31 cellular contexts compared by ENCODE assay signal in the genomic region with DNA sequence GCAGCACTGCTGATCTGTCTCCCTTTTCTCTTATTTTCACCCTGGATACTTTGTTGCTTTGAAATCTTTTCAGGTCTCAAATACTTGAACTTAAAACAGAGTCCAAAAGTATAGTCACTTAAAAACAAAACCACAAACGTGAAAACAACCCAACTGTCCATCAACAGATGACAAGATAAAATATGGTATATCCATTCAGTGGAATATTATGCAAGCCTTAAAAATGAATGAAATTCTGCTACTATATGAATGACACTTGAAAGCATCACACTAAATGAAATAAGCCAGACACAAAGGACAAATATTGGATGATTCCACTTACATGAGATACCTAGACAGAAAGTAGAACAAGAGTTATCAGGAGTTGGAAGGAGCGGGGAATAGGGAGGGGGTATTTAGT. TPM values are rescaled to one million over a fixed set of nuclear protein-coding genes. Genes with fewer than 3 reads are reported as not detected.
"Had no signal": no experiment of that assay in that cellular context is flagged by ENCODE, and none has a peak within 500 bp of the region (broad histone marks: within the 10 kb centered on the region; RNA-seq: fewer than 3 reads in every experiment).

No MANE protein-coding gene starts in this region.

- ATAC-seq: gastrocnemius medialis, heart right ventricle, left cardiac atrium, left lung, left ventricle myocardium superior, lower lobe of right lung, mucosa of descending colon had no signal

- FAIRE-seq: colon, endothelial cell of umbilical vein, islet of Langerhans, keratinocyte had no signal

- H3K27ac Mint-ChIP-seq: mesothelial cell of epicardium had no signal

- H3K4me3 Mint-ChIP-seq: mesothelial cell of epicardium, naive B cell had no signal

- H3K9me3 ChIP-seq: esophagus squamous epithelium, gastrocnemius medialis, mucosa of descending colon had no signal

- H3K27me3 ChIP-seq: dorsolateral prefrontal cortex, esophagus squamous epithelium, gastrocnemius medialis, heart right ventricle, left lung had no signal

- H3K27ac ChIP-seq: coronary artery, dorsolateral prefrontal cortex, esophagus squamous epithelium, gastrocnemius medialis, heart right ventricle, left lung, lower lobe of right lung had no signal

- H3K27me3 Mint-ChIP-seq: naive B cell had no signal

- H3K4me1 Mint-ChIP-seq: mesothelial cell of epicardium, naive B cell had no signal

- DNase-seq: dermis blood vessel endothelial cell; dorsolateral prefrontal cortex; effector CD4-positive, alpha-beta T cell; effector memory CD4-positive, alpha-beta T cell; esophagus squamous epithelium; foreskin fibroblast; foreskin melanocyte; gastrocnemius medialis; glutamatergic neuron; head of caudate nucleus; heart right ventricle; hippocampal formation; left cardiac atrium; left lung; left ventricle myocardium superior; lower lobe of right lung; mesenchymal stem cell; mucosa of descending colon; naive B cell had no signal

- H3K4me3 ChIP-seq: coronary artery, dorsolateral prefrontal cortex, esophagus squamous epithelium, gastrocnemius medialis, heart right ventricle, left lung, lower lobe of right lung, mucosa of descending colon had no signal

- H3K4me1 ChIP-seq: left lung, lower lobe of right lung had no signal

RNA-seq across cellular contexts. Expression of gene EFCAB10, which starts 44.7 kb away (rescaled TPM):
- total RNA-seq: dermis blood vessel endothelial cell, endothelial cell of umbilical vein, epithelial cell of proximal tubule, esophagus squamous epithelium, gastrocnemius medialis, glomerular endothelial cell, heart right ventricle, left cardiac atrium, left ventricle myocardium superior, lower leg skin, lung microvascular endothelial cell, mesenteric fat pad, mesothelial cell of epicardium, mucosa of descending colon, myocyte had no signal
- polyA plus RNA-seq: endothelial cell of umbilical vein, heart right ventricle, keratinocyte had no signal
